Comparison of ENCODE assay signal across 2 cellular contexts in the genomic region with DNA sequence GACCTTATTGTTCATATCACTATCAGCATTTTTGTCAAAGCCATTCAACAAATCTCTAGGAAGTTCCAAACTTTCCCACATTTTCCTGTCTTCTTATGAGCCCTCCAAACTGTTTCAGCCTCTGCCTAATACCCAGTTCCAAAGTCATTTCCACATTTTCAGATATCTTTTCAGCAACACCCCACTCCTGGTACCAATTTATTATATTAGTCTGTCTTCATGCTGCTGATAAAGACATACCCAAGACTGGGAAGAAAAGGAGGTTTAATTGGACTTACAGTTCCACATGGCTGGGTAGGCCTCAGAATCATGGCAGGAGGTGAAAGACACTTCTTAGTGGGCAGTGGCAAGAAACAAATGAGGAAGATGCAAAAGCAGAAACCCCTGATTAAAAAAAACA.
TF ChIP-seq lines count a peak whose summit lies in the region.

No MANE protein-coding gene starts in this region.

TF ChIP-seq in HEK293, 187 proteins besides CTCF, POLR2A, EP300 and RAD21:
- peak; percentile 90 for TF ChIP-seq ZNF707 (tag by site-specific recombination; IDR thresholded peaks at IDR 0.05)
TF ChIP-seq in HEK293: peak in this region for 1; not testable (repeated sequence) for 186.

TF ChIP-seq in K562, 482 proteins besides CTCF, POLR2A, EP300 and RAD21:
- TF ChIP-seq ZNF707 (CRISPR knock-in tag; conservative IDR thresholded peaks at IDR 0.05) = peak; percentile 94
